1 cellular context compared by ENCODE assay signal in genomic region chr11:65293909-65294381, GRCh38.
TF ChIP-seq lines count a peak whose summit lies in the region.

No MANE protein-coding gene starts in this region.

TF ChIP-seq in HEK293T, 16 proteins besides CTCF, POLR2A, EP300 and RAD21:
- no peak for TF ChIP-seq PKNOX1 (IDR thresholded peaks at IDR 0.05)
- TF ChIP-seq ARNT (IDR thresholded peaks at IDR 0.05) = no peak
- no peak for TF ChIP-seq SP1 (IDR thresholded peaks at IDR 0.05)
- TF ChIP-seq HDGF (IDR thresholded peaks at IDR 0.05; ENCODE audit: borderline replicate concordance) = no peak
- no peak for TF ChIP-seq NFRKB (IDR thresholded peaks at IDR 0.05)
- TF ChIP-seq LEF1 (IDR thresholded peaks at IDR 0.05; ENCODE audit: borderline replicate concordance) = no peak
- no peak for TF ChIP-seq CTBP1 (IDR thresholded peaks at IDR 0.05; ENCODE audit: borderline replicate concordance)
- TF ChIP-seq BHLHE40 (IDR thresholded peaks at IDR 0.05; ENCODE audit: borderline replicate concordance) = no peak
- no peak for TF ChIP-seq FOXM1 (IDR thresholded peaks at IDR 0.05; ENCODE audit: borderline replicate concordance)
- TF ChIP-seq ZNF384 (IDR thresholded peaks at IDR 0.05) = no peak
- TF ChIP-seq ELF4 (IDR thresholded peaks at IDR 0.05) = no peak
- TF ChIP-seq SUZ12 (IDR thresholded peaks at IDR 0.05) = no peak
- no peak for TF ChIP-seq TARDBP (IDR thresholded peaks at IDR 0.05)
- no peak for TF ChIP-seq L3MBTL2 (conservative IDR thresholded peaks at IDR 0.05)
- TF ChIP-seq FOXA1 (IDR thresholded peaks at IDR 0.05) = no peak
- TF ChIP-seq FOXK2 (IDR thresholded peaks at IDR 0.05) = no peak
